Comparison of ENCODE assay signal across 16 cellular contexts in the genomic region with DNA sequence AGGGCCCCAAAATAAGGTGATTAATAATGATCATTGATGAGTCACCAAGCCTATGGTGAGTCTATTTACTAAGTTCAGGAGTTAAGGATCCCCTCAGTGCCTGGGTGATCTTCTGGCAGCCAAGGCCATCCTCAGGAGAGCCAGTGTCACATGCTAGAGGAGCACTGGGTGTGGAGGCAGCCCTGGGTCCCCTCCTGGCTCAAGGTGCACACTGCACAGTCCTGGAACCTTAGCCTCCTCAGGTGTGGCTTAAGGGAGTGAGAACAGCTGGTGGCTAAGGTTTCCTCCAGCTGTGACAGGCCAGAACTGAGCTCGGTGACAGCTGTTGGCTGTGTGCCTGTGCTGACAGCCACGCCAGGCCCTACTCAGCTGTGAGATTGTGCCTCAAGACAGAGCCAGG. TPM values are rescaled to one million over a fixed set of nuclear protein-coding genes. Genes with fewer than 3 reads are reported as not detected.
DNase-seq lines count a peak whose midpoint lies in the region; ATAC-seq and TF ChIP-seq lines count a peak whose summit lies in the region.
"Had no signal": no experiment of that assay in that cellular context is flagged by ENCODE, and none has a peak within 500 bp of the region (broad histone marks: within the 10 kb centered on the region; RNA-seq: fewer than 3 reads in every experiment).

No MANE protein-coding gene starts in this region.

- H3K27me3 ChIP-seq in SJCRH30 (no peaks in the 10 kb centered on the region; the same call in 1 of the 2 replicates), prostate gland (replicated peaks; ENCODE audit: insufficient read depth) (no peaks in the 10 kb centered on the region), A673 (replicated peaks; ENCODE audit: insufficient read depth, low read depth, low read length, poor library complexity) (no peaks in the 10 kb centered on the region)
- H3K27me3 ChIP-seq: gastrocnemius medialis, tibial nerve had no signal

- TF ChIP-seq CTCF in prostate gland (IDR thresholded peaks at IDR 0.05) = no peak
- no peak for TF ChIP-seq CTCF in A673 (conservative IDR thresholded peaks at IDR 0.05; ENCODE audit: low read depth, low read length)

- intact Hi-C loops in prostate gland (cut with DNase I) = no loop called here
- intact Hi-C loops in A673 (cut with micrococcal nuclease; ENCODE audit: unreplicated experiment) = loop anchor here (10.0 kb wide), 1 partner anchor 339 kb away; no protein-coding TSS in a partner anchor

- no peak overlapping the region for H3K4me3 ChIP-seq in SJCRH30
- H3K4me3 ChIP-seq in prostate gland = no peak overlapping the region
- H3K4me3 ChIP-seq in A673 (ENCODE audit: low read depth, low read length, poor library complexity, severe bottlenecking) = no peak overlapping the region
- H3K4me3 ChIP-seq: gastrocnemius medialis, tibial nerve had no signal

- H3K4me1 ChIP-seq in SJCRH30 = no peaks in the 10 kb centered on the region; the same call in 1 of the 2 replicates
- H3K4me1 ChIP-seq in prostate gland (replicated peaks) = no peaks in the 10 kb centered on the region
- no peaks in the 10 kb centered on the region for H3K4me1 ChIP-seq in A673 (ENCODE audit: insufficient read depth, low read length, poor library complexity, severe bottlenecking)
- H3K4me1 ChIP-seq: gastrocnemius medialis, tibial nerve had no signal

- BruUV-seq in A673 (replicated peaks; lab: Mats Ljungman, UMichigan) = no TSS peak

- CTCF ChIA-PET in A673 (lab: Charles Lee) = interaction anchor here (0.6 kb wide), 1 partner anchor 860 kb away, joined by 3 read pairs; no protein-coding TSS in a partner anchor

- DNase-seq in activated CD4-positive, CD25-positive, alpha-beta regulatory T cell (lab: John Stamatoyannopoulos, UW) = no peak
- DNase-seq in SJCRH30 = peak; percentile 29 to 56
- peak; percentile 21 for DNase-seq in prostate gland (ENCODE audit: low spot score)
- no peak for DNase-seq in A673 (ENCODE audit: low spot score)
- no peak for DNase-seq in LoVo (ENCODE audit: low spot score)
- DNase-seq: ACHN; activated CD8-positive, alpha-beta memory T cell treated with anti-CD3 and anti-CD28 coated beads for 24 hours; activated gamma-delta T cell treated with Interleukin-2 at 50 U/mL for 16 hours; effector memory CD8-positive, alpha-beta T cell; gastrocnemius medialis had no signal

- H3K9me3 ChIP-seq in SJCRH30 (replicated peaks) (no peaks in the 10 kb centered on the region), prostate gland (no peaks in the 10 kb centered on the region), A673 (ENCODE audit: low read depth, low read length, poor library complexity, severe bottlenecking) (no peaks in the 10 kb centered on the region)
- H3K9me3 ChIP-seq: gastrocnemius medialis, tibial nerve had no signal

- POLR2A ChIA-PET in A673 (lab: Charles Lee; ENCODE audit: low non-redundant PET) = no interaction called here

- H3K36me3 ChIP-seq in SJCRH30 (no peaks in the 10 kb centered on the region), prostate gland (no peaks in the 10 kb centered on the region), A673 (ENCODE audit: insufficient read depth, low read length, poor library complexity, severe bottlenecking) (no peaks in the 10 kb centered on the region)
- H3K36me3 ChIP-seq: gastrocnemius medialis, tibial nerve had no signal

- no peak for TF ChIP-seq POLR2A in prostate gland (IDR thresholded peaks at IDR 0.05)

- ATAC-seq in activated CD4-positive, CD25-positive, alpha-beta regulatory T cell treated with anti-CD3 and anti-CD28 coated beads, Interleukin-2, amount 50 U/mL, for 24 hours = peak; percentile 41 to 60
- ATAC-seq in HG03159 (IDR thresholded peaks at IDR 0.05; ENCODE audit: unreplicated experiment) (peak; percentile 60), HG02759 (IDR thresholded peaks at IDR 0.05; ENCODE audit: unreplicated experiment) (no peak)
- ATAC-seq: effector memory CD8-positive, alpha-beta T cell had no signal

- no peak overlapping the region for H3K27ac ChIP-seq in SJCRH30
- no peak overlapping the region for H3K27ac ChIP-seq in prostate gland
- no peak overlapping the region for H3K27ac ChIP-seq in A673 (ENCODE audit: low read depth, low read length, poor library complexity, severe bottlenecking)
- H3K27ac ChIP-seq: gastrocnemius medialis, HL-60, RWPE1, tibial nerve had no signal

- WGBS in prostate gland = 38% methylated on average over 2 of the region's 2 CpGs

RNA-seq across cellular contexts. Expression of gene ACAA2, which starts 52.1 kb away (rescaled TPM):
- total RNA-seq in SJCRH30 (2014; rRNA removed; shearing (Covaris generic)) = 126 and 133 TPM in 2 replicates
- total RNA-seq in prostate gland (10 to 100 TPM; 19.9 to 37.0 TPM), A673 (2021) (51.1 and 60.6 TPM in 2 replicates)

Comparison
In these comparisons a context has a peak if more than half of its experiments do, and no peak if none do; other contexts are left out.
1. DNase-seq: peak in SJCRH30 (2 of 2) and prostate gland (single experiment); none in activated CD4-positive, CD25-positive, alpha-beta regulatory T cell (0 of 4), A673 (single experiment) and LoVo (single experiment).